Comparison of ENCODE assay signal across 28 cellular contexts in the genomic region with DNA sequence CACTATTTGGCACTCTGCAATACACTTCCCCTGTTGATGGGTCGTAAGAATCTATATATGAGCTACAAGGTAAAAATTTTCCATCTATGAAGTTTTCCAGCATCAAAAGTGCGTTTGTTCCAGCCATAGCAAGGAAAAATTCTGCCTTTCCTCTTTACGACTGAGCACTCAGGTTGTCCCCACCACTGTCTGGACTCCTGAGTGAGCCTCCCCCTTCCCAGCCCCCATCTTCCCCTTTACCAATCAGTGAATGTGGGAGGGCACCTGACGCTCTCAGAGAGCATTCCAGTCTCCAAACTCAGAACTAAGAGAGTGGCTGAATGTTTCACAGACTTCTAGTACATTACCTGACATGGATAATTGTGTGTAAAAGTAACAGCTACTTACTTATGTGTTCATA. TPM values are rescaled to one million over a fixed set of nuclear protein-coding genes. Genes with fewer than 3 reads are reported as not detected.
"Had no signal": no experiment of that assay in that cellular context is flagged by ENCODE, and none has a peak within 500 bp of the region (broad histone marks: within the 10 kb centered on the region; RNA-seq: fewer than 3 reads in every experiment).

A gene with protein sequence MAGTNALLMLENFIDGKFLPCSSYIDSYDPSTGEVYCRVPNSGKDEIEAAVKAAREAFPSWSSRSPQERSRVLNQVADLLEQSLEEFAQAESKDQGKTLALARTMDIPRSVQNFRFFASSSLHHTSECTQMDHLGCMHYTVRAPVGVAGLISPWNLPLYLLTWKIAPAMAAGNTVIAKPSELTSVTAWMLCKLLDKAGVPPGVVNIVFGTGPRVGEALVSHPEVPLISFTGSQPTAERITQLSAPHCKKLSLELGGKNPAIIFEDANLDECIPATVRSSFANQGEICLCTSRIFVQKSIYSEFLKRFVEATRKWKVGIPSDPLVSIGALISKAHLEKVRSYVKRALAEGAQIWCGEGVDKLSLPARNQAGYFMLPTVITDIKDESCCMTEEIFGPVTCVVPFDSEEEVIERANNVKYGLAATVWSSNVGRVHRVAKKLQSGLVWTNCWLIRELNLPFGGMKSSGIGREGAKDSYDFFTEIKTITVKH (minus strand): TSS at position 175 of the 400 bp plus-strand sequence. CDS start 48 bp downstream, at position 127.

- H3K9me3 Mint-ChIP-seq: activated naive CD4-positive, alpha-beta T cell treated with anti-CD3 and anti-CD28 coated beads, Interleukin-2, amount 50 U/mL, for 72 hours; activated T-cell treated with anti-CD3 and anti-CD28 coated beads, Interleukin-2, amount 50 U/mL, for 4 hours; T-helper 1 cell treated with Interleukin-12 subunit alpha and Interleukin-12 subunit beta and Interleukin-4 antibody, amounts not matched to agents 30 μg/mL and 1 μg/mL, for 36 hours had no signal

- H3K36me3 Mint-ChIP-seq: activated naive CD4-positive, alpha-beta T cell treated with anti-CD3 and anti-CD28 coated beads, Interleukin-2, amount 50 U/mL, for 72 hours had no signal

- H3K27ac Mint-ChIP-seq: activated CD4-positive, alpha-beta memory T cell treated with anti-CD3 and anti-CD28 coated beads, Interleukin-2, amount 10 ng/mL, durations not matched to agents 7 days and 5 days; activated CD4-positive, alpha-beta T cell treated with anti-CD3 and anti-CD28 coated beads, Interleukin-2, amount 10 ng/mL, durations not matched to agents 7 days and 5 days; activated naive CD4-positive, alpha-beta T cell treated with anti-CD3 and anti-CD28 coated beads, Interleukin-2, amount 50 U/mL, for 72 hours; nephron progenitor cell; stimulated activated naive B cell treated with anti-CD40 and anti-IgM and Interleukin-4, amounts not matched to agents 10 μg/mL and 1 μg/mL and 100 μg/mL, for 72 hours; T-helper 1 cell treated with Interleukin-12 subunit alpha and Interleukin-12 subunit beta and Interleukin-4 antibody, amounts not matched to agents 30 μg/mL and 1 μg/mL, for 36 hours had no signal

- H3K4me1 ChIP-seq: breast epithelium, heart right ventricle, psoas muscle, right atrium auricular region, stomach, thyroid gland, upper lobe of left lung, vagina had no signal

- H3K4me3 ChIP-seq: breast epithelium, heart right ventricle, lung, pancreas, psoas muscle, right atrium auricular region, stomach, thyroid gland, upper lobe of left lung, vagina had no signal

- H3K27me3 ChIP-seq: breast epithelium, heart right ventricle, pancreas, right atrium auricular region, stomach, thyroid gland, upper lobe of left lung, vagina had no signal

- H3K4me1 Mint-ChIP-seq: activated CD4-positive, alpha-beta memory T cell treated with anti-CD3 and anti-CD28 coated beads, Interleukin-2, amount 10 ng/mL, durations not matched to agents 7 days and 5 days; activated CD4-positive, alpha-beta T cell treated with anti-CD3 and anti-CD28 coated beads, Interleukin-2, amount 10 ng/mL, durations not matched to agents 7 days and 5 days; nephron progenitor cell; stimulated activated naive B cell treated with anti-CD40 and anti-IgM and Interleukin-4, amounts not matched to agents 10 μg/mL and 1 μg/mL and 100 μg/mL, for 72 hours had no signal

- DNase-seq: activated CD4-positive, alpha-beta memory T cell treated with anti-CD3 and anti-CD28 coated beads, Interleukin-2, amount 10 ng/mL, durations not matched to agents 7 days and 5 days; activated CD4-positive, alpha-beta T cell treated with anti-CD3 and anti-CD28 coated beads for 1 hour; activated CD4-positive, alpha-beta T cell treated with anti-CD3 and anti-CD28 coated beads, Interleukin-2, amount 10 ng/mL, durations not matched to agents 7 days and 5 days; activated CD8-positive, alpha-beta memory T cell treated with anti-CD3 and anti-CD28 coated beads, Interleukin-2, amount 50 U/mL, for 48 hours; activated naive CD4-positive, alpha-beta T cell; activated T-cell treated with anti-CD3 and anti-CD28 coated beads, Interleukin-2, amount 50 U/mL, for 4 hours; central memory CD4-positive, alpha-beta T cell; heart right ventricle; left colon; nephron progenitor cell; nucleus accumbens; pancreas; psoas muscle; stimulated activated CD4-positive, alpha-beta T cell treated with anti-CD3 and anti-CD28 coated beads, Interleukin-15, amount 100 ng/mL, for 24 hours; stimulated activated CD4-positive, alpha-beta T cell treated with anti-CD3 and anti-CD28 coated beads, Interleukin-2, amount 100 ng/mL, for 24 hours; stimulated activated naive B cell treated with anti-CD40 and anti-IgM and Interleukin-4, amounts not matched to agents 10 μg/mL and 1 μg/mL and 100 μg/mL, for 72 hours; stomach; T-helper 9 cell; thyroid gland; upper lobe of left lung; WERI-Rb-1 had no signal

- ATAC-seq: activated naive CD4-positive, alpha-beta T cell treated with anti-CD3 and anti-CD28 coated beads, Interleukin-2, amount 50 U/mL, for 72 hours; activated T-cell treated with anti-CD3 and anti-CD28 coated beads, Interleukin-2, amount 50 U/mL, for 4 hours; esophagus mucosa; heart right ventricle; left colon; pancreas; psoas muscle; stimulated activated naive B cell treated with anti-CD40 and anti-IgM and Interleukin-4, amounts not matched to agents 10 μg/mL and 1 μg/mL and 100 μg/mL, for 72 hours had no signal

- H3K27me3 Mint-ChIP-seq: activated CD4-positive, alpha-beta memory T cell treated with anti-CD3 and anti-CD28 coated beads, Interleukin-2, amount 10 ng/mL, durations not matched to agents 7 days and 5 days; activated CD4-positive, alpha-beta T cell treated with anti-CD3 and anti-CD28 coated beads, Interleukin-2, amount 10 ng/mL, durations not matched to agents 7 days and 5 days; stimulated activated naive B cell treated with anti-CD40 and anti-IgM and Interleukin-4, amounts not matched to agents 10 μg/mL and 1 μg/mL and 100 μg/mL, for 72 hours had no signal

- H3K27ac ChIP-seq: breast epithelium, heart right ventricle, pancreas, psoas muscle, right atrium auricular region, stomach, thyroid gland, upper lobe of left lung, vagina, WERI-Rb-1 had no signal

- H3K36me3 ChIP-seq: breast epithelium, heart right ventricle, pancreas, right atrium auricular region, stomach, thyroid gland, upper lobe of left lung, vagina, WERI-Rb-1 had no signal

- H3K4me3 Mint-ChIP-seq: activated CD4-positive, alpha-beta memory T cell treated with anti-CD3 and anti-CD28 coated beads, Interleukin-2, amount 10 ng/mL, durations not matched to agents 7 days and 5 days; activated CD4-positive, alpha-beta T cell treated with anti-CD3 and anti-CD28 coated beads, Interleukin-2, amount 10 ng/mL, durations not matched to agents 7 days and 5 days; activated T-cell treated with anti-CD3 and anti-CD28 coated beads, Interleukin-2, amount 50 U/mL, for 4 hours; nephron progenitor cell; stimulated activated naive B cell treated with anti-CD40 and anti-IgM and Interleukin-4, amounts not matched to agents 10 μg/mL and 1 μg/mL and 100 μg/mL, for 72 hours; T-helper 1 cell treated with Interleukin-12 subunit alpha and Interleukin-12 subunit beta and Interleukin-4 antibody, amounts not matched to agents 30 μg/mL and 1 μg/mL, for 36 hours had no signal

RNA-seq across cellular contexts. Expression of the gene that starts here (rescaled TPM):
- total RNA-seq: vagina had no signal
